Comparison of ENCODE assay signal across 9 cellular contexts in the genomic region with DNA sequence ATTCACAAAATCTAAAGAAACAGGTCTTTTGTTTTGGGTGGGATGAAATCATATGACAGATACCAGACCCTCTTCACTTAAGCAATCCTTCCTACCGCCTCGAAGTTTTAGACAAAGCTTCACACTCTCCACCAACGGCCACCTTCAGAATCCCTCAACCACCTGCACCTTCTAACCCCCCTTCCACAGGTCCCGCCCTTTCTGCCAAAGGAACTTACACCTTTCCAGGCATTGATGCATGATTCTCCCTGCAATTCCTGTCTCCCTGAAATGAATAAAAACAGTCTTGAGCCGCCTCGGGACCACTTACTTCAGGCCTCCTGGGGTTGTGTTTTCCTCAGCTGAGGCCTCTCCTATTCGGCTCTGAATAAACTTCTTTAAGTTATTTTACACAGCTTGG. TPM values are rescaled to one million over a fixed set of nuclear protein-coding genes. Genes with fewer than 3 reads are reported as not detected.
A peak's percentile ranks its signal among the peaks of the same experiment; 100 is the strongest.
DNase-seq lines count a peak whose midpoint lies in the region; ATAC-seq and TF ChIP-seq lines count a peak whose summit lies in the region.
"Had no signal": no experiment of that assay in that cellular context is flagged by ENCODE, and none has a peak within 500 bp of the region (broad histone marks: within the 10 kb centered on the region; RNA-seq: fewer than 3 reads in every experiment).

No MANE protein-coding gene starts in this region.

- no peaks in the 10 kb centered on the region for H3K27me3 Mint-ChIP-seq in activated CD8-positive, alpha-beta T cell treated with anti-CD3 and anti-CD28 coated beads for 36 hours
- H3K27me3 Mint-ChIP-seq in activated CD8-positive, alpha-beta T cell treated with anti-CD3 and anti-CD28 coated beads, Interleukin-2, amount 10 ng/mL, durations not matched to agents 7 days and 5 days (ENCODE audit: low read depth): no peaks in the 10 kb centered on the region

- H3K27ac Mint-ChIP-seq in activated CD8-positive, alpha-beta T cell treated with anti-CD3 and anti-CD28 coated beads for 36 hours: peak overlapping the region; percentile 28
- H3K27ac Mint-ChIP-seq in activated CD8-positive, alpha-beta T cell treated with anti-CD3 and anti-CD28 coated beads, Interleukin-2, amount 10 ng/mL, durations not matched to agents 7 days and 5 days: no peak overlapping the region

- H3K4me3 ChIP-seq in astrocyte of the cerebellum (ENCODE audit: low read depth, low read length) (peak overlapping the region; percentile 86), left lung (peak overlapping the region; percentile 64 to 90), thoracic aorta (peak overlapping the region; percentile 87)

- H3K9me3 ChIP-seq in left lung (no peaks in the 10 kb centered on the region), thoracic aorta (no peaks in the 10 kb centered on the region)

- TF ChIP-seq CTCF in activated CD8-positive, alpha-beta T cell treated with anti-CD3 and anti-CD28 coated beads for 36 hours (IDR thresholded peaks at IDR 0.05): no peak
- TF ChIP-seq CTCF in astrocyte of the cerebellum (IDR thresholded peaks at IDR 0.05; ENCODE audit: low read depth, low read length, missing control alignments) (no peak), left lung (IDR thresholded peaks at IDR 0.05) (no peak), thoracic aorta (IDR thresholded peaks at IDR 0.05) (no peak)

- CTCF ChIA-PET in activated CD8-positive, alpha-beta T cell treated with anti-CD3 and anti-CD28 coated beads for 36 hours (lab: Charles Lee): interaction anchor here (0.7 to 3.3 kb wide), 4 partner anchors 25 to 237 kb away, joined by 3 to 12 read pairs (median 3); no protein-coding TSS in a partner anchor
- CTCF ChIA-PET in activated CD8-positive, alpha-beta T cell treated with anti-CD3 and anti-CD28 coated beads, Interleukin-2, amount 10 ng/mL, durations not matched to agents 7 days and 5 days (lab: Charles Lee): interaction anchor here (1.2 to 1.8 kb wide), 5 partner anchors 25 to 110 kb away, joined by 3 to 7 read pairs (median 4); partner anchors contain the start of gene ZNF700

- H3K27ac ChIP-seq in left lung: peak overlapping the region; percentile 79 to 90
- no peak overlapping the region for H3K27ac ChIP-seq in thoracic aorta

- intact Hi-C loops in activated CD8-positive, alpha-beta T cell treated with anti-CD3 and anti-CD28 coated beads for 36 hours (cut with micrococcal nuclease): no loop called here
- intact Hi-C loops in left lung (cut with DNase I): no loop called here

- no peaks in the 10 kb centered on the region for H3K27me3 ChIP-seq in left lung
- H3K27me3 ChIP-seq in thoracic aorta (replicated peaks; ENCODE audit: insufficient read depth): no peaks in the 10 kb centered on the region

- ATAC-seq in activated CD8-positive, alpha-beta T cell treated with anti-CD3 and anti-CD28 coated beads for 36 hours: no peak
- ATAC-seq in activated CD8-positive, alpha-beta T cell treated with anti-CD3 and anti-CD28 coated beads, Interleukin-2, amount 10 ng/mL, durations not matched to agents 7 days and 5 days: no peak
- ATAC-seq in left lung (peak; percentile 16), thoracic aorta (ENCODE audit: insufficient number of reproducible peaks, low FRiP score, low read depth) (no peak), GM18519 (IDR thresholded peaks at IDR 0.05; ENCODE audit: low FRiP score, unreplicated experiment) (no peak), GM19035 (IDR thresholded peaks at IDR 0.05; ENCODE audit: unreplicated experiment) (no peak)

- H3K4me1 ChIP-seq in left lung (peaks cover 0 to 24% of the 10 kb centered on the region in 2 donors), thoracic aorta (ENCODE audit: control insufficient read depth in 1 of 2, low read depth in 2 of 2) (peaks cover 6 to 16% of the 10 kb centered on the region in 2 donors)

- DNase-seq in activated CD8-positive, alpha-beta T cell treated with anti-CD3 and anti-CD28 coated beads for 36 hours: no peak
- DNase-seq in activated CD8-positive, alpha-beta T cell treated with anti-CD3 and anti-CD28 coated beads, Interleukin-2, amount 10 ng/mL, durations not matched to agents 7 days and 5 days: no peak
- DNase-seq in astrocyte of the cerebellum (ENCODE audit: low read depth) (no peak), left lung (no peak), thoracic aorta (ENCODE audit: low spot score) (no peak)
- DNase-seq in stimulated activated CD4-positive, alpha-beta T cell treated with anti-CD3 and anti-CD28 coated beads, Interleukin-2, amount 100 ng/mL, for 24 hours: no peak
- DNase-seq: stimulated activated CD4-positive, alpha-beta T cell treated with anti-CD3 and anti-CD28 coated beads, Interleukin-4, amount 100 ng/mL, for 4 hours had no signal

- H3K36me3 Mint-ChIP-seq in activated CD8-positive, alpha-beta T cell treated with anti-CD3 and anti-CD28 coated beads for 36 hours (ENCODE audit: low read depth): peaks cover 9% of the 10 kb centered on the region
- peaks cover 15% of the 10 kb centered on the region for H3K36me3 Mint-ChIP-seq in activated CD8-positive, alpha-beta T cell treated with anti-CD3 and anti-CD28 coated beads, Interleukin-2, amount 10 ng/mL, durations not matched to agents 7 days and 5 days (ENCODE audit: low read depth)

- in situ Hi-C loops in astrocyte of the cerebellum (cut with HindIII; ENCODE audit: low sequenced_read_pairs): no loop called here

- H3K9me3 Mint-ChIP-seq in activated CD8-positive, alpha-beta T cell treated with anti-CD3 and anti-CD28 coated beads for 36 hours: no peaks in the 10 kb centered on the region
- H3K9me3 Mint-ChIP-seq in activated CD8-positive, alpha-beta T cell treated with anti-CD3 and anti-CD28 coated beads, Interleukin-2, amount 10 ng/mL, durations not matched to agents 7 days and 5 days (ENCODE audit: insufficient read depth): peaks cover 4% of the 10 kb centered on the region

- H3K36me3 ChIP-seq in left lung (no peaks in the 10 kb centered on the region), thoracic aorta (no peaks in the 10 kb centered on the region)

- H3K4me3 Mint-ChIP-seq in activated CD8-positive, alpha-beta T cell treated with anti-CD3 and anti-CD28 coated beads for 36 hours: peak overlapping the region; percentile 57
- H3K4me3 Mint-ChIP-seq in activated CD8-positive, alpha-beta T cell treated with anti-CD3 and anti-CD28 coated beads, Interleukin-2, amount 10 ng/mL, durations not matched to agents 7 days and 5 days: no peak overlapping the region

- peaks cover 12% of the 10 kb centered on the region for H3K4me1 Mint-ChIP-seq in activated CD8-positive, alpha-beta T cell treated with anti-CD3 and anti-CD28 coated beads for 36 hours (ENCODE audit: low read depth)
- peaks cover 9% of the 10 kb centered on the region for H3K4me1 Mint-ChIP-seq in activated CD8-positive, alpha-beta T cell treated with anti-CD3 and anti-CD28 coated beads, Interleukin-2, amount 10 ng/mL, durations not matched to agents 7 days and 5 days (ENCODE audit: low read depth)

- POLR2A ChIA-PET in activated CD8-positive, alpha-beta T cell treated with anti-CD3 and anti-CD28 coated beads for 36 hours (lab: Charles Lee): interaction anchor here (0.8 to 1.7 kb wide), 6 partner anchors 18 to 47 kb away, joined by 3 to 8 read pairs (median 4); partner anchors contain the start of gene ZNF878
- POLR2A ChIA-PET in activated CD8-positive, alpha-beta T cell treated with anti-CD3 and anti-CD28 coated beads, Interleukin-2, amount 10 ng/mL, durations not matched to agents 7 days and 5 days (lab: Charles Lee): interaction anchor here (1.0 to 1.6 kb wide), 2 partner anchors 46 to 69 kb away, joined by 3 to 4 read pairs; no protein-coding TSS in a partner anchor

RNA-seq across cellular contexts. Expression of gene ZNF433, which starts 0.9 kb away (rescaled TPM):
- total RNA-seq in activated CD8-positive, alpha-beta T cell treated with anti-CD3 and anti-CD28 coated beads for 36 hours: 1 to 10 TPM; 1.5 to 2.1 TPM
- total RNA-seq in activated CD8-positive, alpha-beta T cell treated with anti-CD3 and anti-CD28 coated beads, Interleukin-2, amount 10 ng/mL, durations not matched to agents 7 days and 5 days: under 1 TPM; 0.60 to 0.95 TPM
- total RNA-seq in left lung: 1 to 10 TPM; 4.4 to 6.2 TPM
- 1 to 10 TPM; 6.6 to 7.0 TPM for total RNA-seq in thoracic aorta

RNA-seq across cellular contexts. Expression of gene ZNF878, which starts 18.2 kb away (rescaled TPM):
- 1 to 10 TPM in 1 of 2 experiments, under 1 TPM in 1; 0.65 to 1.0 TPM for total RNA-seq in activated CD8-positive, alpha-beta T cell treated with anti-CD3 and anti-CD28 coated beads for 36 hours
- total RNA-seq in activated CD8-positive, alpha-beta T cell treated with anti-CD3 and anti-CD28 coated beads, Interleukin-2, amount 10 ng/mL, durations not matched to agents 7 days and 5 days: 1 to 10 TPM; 1.1 to 1.7 TPM
- total RNA-seq in left lung (under 1 TPM; 0.32 to 0.50 TPM), thoracic aorta (1 to 10 TPM in 1 of 2 donors, not detected in 1; 1.4 TPM)

RNA-seq across cellular contexts. Expression of gene ZNF844, which starts 29.9 kb away (rescaled TPM):
- total RNA-seq in activated CD8-positive, alpha-beta T cell treated with anti-CD3 and anti-CD28 coated beads for 36 hours: 1 to 10 TPM; 2.6 to 3.8 TPM
- 1 to 10 TPM; 1.7 to 2.4 TPM for total RNA-seq in activated CD8-positive, alpha-beta T cell treated with anti-CD3 and anti-CD28 coated beads, Interleukin-2, amount 10 ng/mL, durations not matched to agents 7 days and 5 days
- total RNA-seq in left lung (1 to 10 TPM; 7.6 to 8.2 TPM), thoracic aorta (1 to 10 TPM; 4.7 to 9.0 TPM)

Comparison
In these comparisons a context has a peak if more than half of its experiments do, and no peak if none do; other contexts are left out.
1. H3K27ac ChIP-seq: peak in left lung (2 of 2); none in thoracic aorta (0 of 2).
2. Peak in every context shown above with its lines, with median percentiles within 50 percentile points of each other: H3K4me3 ChIP-seq.